In genomic region chrX:71532753-71533425, GRCh38 we compare ENCODE assay signal across 1 cellular context.
A peak's percentile ranks its signal among the peaks of the same experiment; 100 is the strongest.
TF ChIP-seq lines count a peak whose summit lies in the region.

Gene OGT, plus strand, starts transcription at chrX:71533104. Its CDS starts 196 bp downstream, at chrX:71533300.

TF ChIP-seq in SK-N-SH, 30 proteins besides CTCF, POLR2A, EP300 and RAD21 (continued from another document):
- TF ChIP-seq, protein P1, sequence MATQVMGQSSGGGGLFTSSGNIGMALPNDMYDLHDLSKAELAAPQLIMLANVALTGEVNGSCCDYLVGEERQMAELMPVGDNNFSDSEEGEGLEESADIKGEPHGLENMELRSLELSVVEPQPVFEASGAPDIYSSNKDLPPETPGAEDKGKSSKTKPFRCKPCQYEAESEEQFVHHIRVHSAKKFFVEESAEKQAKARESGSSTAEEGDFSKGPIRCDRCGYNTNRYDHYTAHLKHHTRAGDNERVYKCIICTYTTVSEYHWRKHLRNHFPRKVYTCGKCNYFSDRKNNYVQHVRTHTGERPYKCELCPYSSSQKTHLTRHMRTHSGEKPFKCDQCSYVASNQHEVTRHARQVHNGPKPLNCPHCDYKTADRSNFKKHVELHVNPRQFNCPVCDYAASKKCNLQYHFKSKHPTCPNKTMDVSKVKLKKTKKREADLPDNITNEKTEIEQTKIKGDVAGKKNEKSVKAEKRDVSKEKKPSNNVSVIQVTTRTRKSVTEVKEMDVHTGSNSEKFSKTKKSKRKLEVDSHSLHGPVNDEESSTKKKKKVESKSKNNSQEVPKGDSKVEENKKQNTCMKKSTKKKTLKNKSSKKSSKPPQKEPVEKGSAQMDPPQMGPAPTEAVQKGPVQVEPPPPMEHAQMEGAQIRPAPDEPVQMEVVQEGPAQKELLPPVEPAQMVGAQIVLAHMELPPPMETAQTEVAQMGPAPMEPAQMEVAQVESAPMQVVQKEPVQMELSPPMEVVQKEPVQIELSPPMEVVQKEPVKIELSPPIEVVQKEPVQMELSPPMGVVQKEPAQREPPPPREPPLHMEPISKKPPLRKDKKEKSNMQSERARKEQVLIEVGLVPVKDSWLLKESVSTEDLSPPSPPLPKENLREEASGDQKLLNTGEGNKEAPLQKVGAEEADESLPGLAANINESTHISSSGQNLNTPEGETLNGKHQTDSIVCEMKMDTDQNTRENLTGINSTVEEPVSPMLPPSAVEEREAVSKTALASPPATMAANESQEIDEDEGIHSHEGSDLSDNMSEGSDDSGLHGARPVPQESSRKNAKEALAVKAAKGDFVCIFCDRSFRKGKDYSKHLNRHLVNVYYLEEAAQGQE (IDR thresholded peaks at IDR 0.05; ENCODE audit: low read depth, low read length): 0 out of 2 replicates have a peak, but pooled peaks have one; percentile 38
- TF ChIP-seq TAF1 (IDR thresholded peaks at IDR 0.05; ENCODE audit: borderline replicate concordance, low read depth, low read length): peak; percentile 87
- TF ChIP-seq, protein P2, sequence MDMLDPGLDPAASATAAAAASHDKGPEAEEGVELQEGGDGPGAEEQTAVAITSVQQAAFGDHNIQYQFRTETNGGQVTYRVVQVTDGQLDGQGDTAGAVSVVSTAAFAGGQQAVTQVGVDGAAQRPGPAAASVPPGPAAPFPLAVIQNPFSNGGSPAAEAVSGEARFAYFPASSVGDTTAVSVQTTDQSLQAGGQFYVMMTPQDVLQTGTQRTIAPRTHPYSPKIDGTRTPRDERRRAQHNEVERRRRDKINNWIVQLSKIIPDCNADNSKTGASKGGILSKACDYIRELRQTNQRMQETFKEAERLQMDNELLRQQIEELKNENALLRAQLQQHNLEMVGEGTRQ (IDR thresholded peaks at IDR 0.05; ENCODE audit: borderline replicate concordance, low read depth, low read length): no peak
